Comparison of ENCODE assay signal across 9 cellular contexts in genomic region chr19:17681505-17682125, GRCh38. TPM values are rescaled to one million over a fixed set of nuclear protein-coding genes. Genes with fewer than 3 reads are reported as not detected.
A peak's percentile ranks its signal among the peaks of the same experiment; 100 is the strongest.
DNase-seq lines count a peak whose midpoint lies in the region; ATAC-seq and TF ChIP-seq lines count a peak whose summit lies in the region.
"Had no signal": no experiment of that assay in that cellular context is flagged by ENCODE, and none has a peak within 500 bp of the region (broad histone marks: within the 10 kb centered on the region; RNA-seq: fewer than 3 reads in every experiment).

No MANE protein-coding gene starts in this region.

- POLR2A ChIA-PET in activated naive CD8-positive, alpha-beta T cell treated with anti-CD3 and anti-CD28 coated beads, Interleukin-2, amount 10 ng/mL, durations not matched to agents 7 days and 5 days (lab: Charles Lee), result no interaction called here

- no peak overlapping the region for H3K27ac Mint-ChIP-seq in Calu3 (ENCODE audit: unreplicated experiment)
- H3K27ac Mint-ChIP-seq in activated naive CD8-positive, alpha-beta T cell treated with anti-CD3 and anti-CD28 coated beads, Interleukin-2, amount 10 ng/mL, durations not matched to agents 7 days and 5 days, result no peak overlapping the region
- H3K27ac Mint-ChIP-seq: stimulated activated naive CD8-positive, alpha-beta T cell treated with anti-CD3 and anti-CD28 coated beads, Interleukin-15, amount 100 ng/mL, for 72 hours had no signal

- CTCF ChIA-PET in Calu3 (lab: Charles Lee), result no interaction called here

- intact Hi-C loops in Calu3 (cut with micrococcal nuclease; ENCODE audit: unreplicated experiment), result no loop called here

- ATAC-seq in activated naive CD8-positive, alpha-beta T cell treated with anti-CD3 and anti-CD28 coated beads, Interleukin-2, amount 10 ng/mL, durations not matched to agents 7 days and 5 days (ENCODE audit: low read depth), result peak; percentile 50
- no peak for ATAC-seq in HG03378 (IDR thresholded peaks at IDR 0.05; ENCODE audit: unreplicated experiment)
- no peak for ATAC-seq in HG02759 (IDR thresholded peaks at IDR 0.05; ENCODE audit: unreplicated experiment)
- ATAC-seq: stimulated activated naive CD8-positive, alpha-beta T cell treated with anti-CD3 and anti-CD28 coated beads, Interleukin-15, amount 100 ng/mL, for 72 hours had no signal

- H3K4me1 Mint-ChIP-seq in Calu3 (ENCODE audit: low read depth, unreplicated experiment), result peaks cover 8% of the 10 kb centered on the region
- H3K4me1 Mint-ChIP-seq in activated naive CD8-positive, alpha-beta T cell treated with anti-CD3 and anti-CD28 coated beads, Interleukin-2, amount 10 ng/mL, durations not matched to agents 7 days and 5 days, result peaks cover 5% of the 10 kb centered on the region

- peak; percentile 13 for DNase-seq in Calu3
- peak; percentile 73 for DNase-seq in MV-4-11 (lab: John Stamatoyannopoulos, UW)
- DNase-seq in activated naive CD8-positive, alpha-beta T cell treated with anti-CD3 and anti-CD28 coated beads, Interleukin-2, amount 10 ng/mL, durations not matched to agents 7 days and 5 days, result peak; percentile 77
- peak; percentile 56 to 70 for DNase-seq in lung microvascular endothelial cell (ENCODE audit: low read depth in 2 of 2)
- DNase-seq in SW 1271 (lab: John Stamatoyannopoulos, UW), result no peak
- no peak for DNase-seq in NCI-H2171 treated with DMSO at 0.1 percent for 48 hours (lab: John Stamatoyannopoulos, UW)

- peaks cover 68% of the 10 kb centered on the region for H3K27me3 Mint-ChIP-seq in Calu3 (ENCODE audit: unreplicated experiment)
- H3K27me3 Mint-ChIP-seq in activated naive CD8-positive, alpha-beta T cell treated with anti-CD3 and anti-CD28 coated beads, Interleukin-2, amount 10 ng/mL, durations not matched to agents 7 days and 5 days, result peaks cover 57% of the 10 kb centered on the region

- H3K36me3 Mint-ChIP-seq in Calu3 (ENCODE audit: insufficient read depth, unreplicated experiment), result peaks cover 3% of the 10 kb centered on the region
- no peaks in the 10 kb centered on the region for H3K36me3 Mint-ChIP-seq in activated naive CD8-positive, alpha-beta T cell treated with anti-CD3 and anti-CD28 coated beads, Interleukin-2, amount 10 ng/mL, durations not matched to agents 7 days and 5 days

- no TSS peak for BruUV-seq in Calu3 (replicated peaks; lab: Mats Ljungman, UMichigan)

- no peak for TF ChIP-seq CTCF in Calu3 (IDR thresholded peaks at IDR 0.05; ENCODE audit: unreplicated experiment)

- no peak overlapping the region for H3K4me3 Mint-ChIP-seq in Calu3 (ENCODE audit: low read depth, unreplicated experiment)
- H3K4me3 Mint-ChIP-seq in activated naive CD8-positive, alpha-beta T cell treated with anti-CD3 and anti-CD28 coated beads, Interleukin-2, amount 10 ng/mL, durations not matched to agents 7 days and 5 days, result no peak overlapping the region

- no peaks in the 10 kb centered on the region for H3K9me3 Mint-ChIP-seq in Calu3 (ENCODE audit: low read depth, unreplicated experiment)
- H3K9me3 Mint-ChIP-seq in activated naive CD8-positive, alpha-beta T cell treated with anti-CD3 and anti-CD28 coated beads, Interleukin-2, amount 10 ng/mL, durations not matched to agents 7 days and 5 days, result no peaks in the 10 kb centered on the region
- H3K9me3 Mint-ChIP-seq: stimulated activated naive CD8-positive, alpha-beta T cell treated with anti-CD3 and anti-CD28 coated beads, Interleukin-15, amount 100 ng/mL, for 72 hours had no signal

RNA-seq across cellular contexts. Expression of gene UNC13A, which starts 6.5 kb away (rescaled TPM):
- total RNA-seq in Calu3 (2022) (0.28 and 3.8 TPM in 2 replicates), lung microvascular endothelial cell (under 0.01 TPM in 2 replicates)
- under 1 TPM; 0.06 to 0.25 TPM for total RNA-seq in activated naive CD8-positive, alpha-beta T cell treated with anti-CD3 and anti-CD28 coated beads, Interleukin-2, amount 10 ng/mL, durations not matched to agents 7 days and 5 days

RNA-seq across cellular contexts. Expression of gene MAP1S, which starts 37.7 kb away (rescaled TPM):
- total RNA-seq in Calu3 (2022) (57.1 and 59.5 TPM in 2 replicates), lung microvascular endothelial cell (26.0 and 39.7 TPM in 2 replicates)
- total RNA-seq in activated naive CD8-positive, alpha-beta T cell treated with anti-CD3 and anti-CD28 coated beads, Interleukin-2, amount 10 ng/mL, durations not matched to agents 7 days and 5 days, result 10 to 100 TPM; 71.2 to 78.4 TPM

Comparison
In these comparisons a context has a peak if more than half of its experiments do, and no peak if none do; other contexts are left out.
1. DNase-seq: peak in Calu3 (single experiment), MV-4-11 (single experiment), activated naive CD8-positive, alpha-beta T cell treated with anti-CD3 and anti-CD28 coated beads, Interleukin-2, amount 10 ng/mL, durations not matched to agents 7 days and 5 days (single experiment) and lung microvascular endothelial cell (2 of 2); none in SW 1271 (0 of 2) and NCI-H2171 treated with DMSO at 0.1 percent for 48 hours (single experiment).